Comparison of ENCODE assay signal across 28 cellular contexts in genomic region chr10:73306171-73306708, GRCh38. TPM values are rescaled to one million over a fixed set of nuclear protein-coding genes. Genes with fewer than 3 reads are reported as not detected.
"Had no signal": no experiment of that assay in that cellular context is flagged by ENCODE, and none has a peak within 500 bp of the region (broad histone marks: within the 10 kb centered on the region; RNA-seq: fewer than 3 reads in every experiment).

No MANE protein-coding gene starts in this region.

- H3K9me3 ChIP-seq: colonic mucosa had no signal

- H3K4me1 ChIP-seq: ascending aorta, breast epithelium, colonic mucosa, esophagus squamous epithelium, gastroesophageal sphincter, heart right ventricle had no signal

- ATAC-seq: activated CD4-positive, CD25-positive, alpha-beta regulatory T cell treated with anti-CD3 and anti-CD28 coated beads, Interleukin-2, amount 50 U/mL, for 24 hours; activated CD8-positive, alpha-beta T cell treated with anti-CD3 and anti-CD28 coated beads for 36 hours; activated naive CD8-positive, alpha-beta T cell treated with anti-CD3 and anti-CD28 coated beads, Interleukin-2, amount 50 U/mL, for 24 hours; gastroesophageal sphincter; heart right ventricle; T-helper 17 cell had no signal

- DNase-seq: activated B cell treated with CpG ODN at 0.5 μM for 24 hours; activated CD4-positive, alpha-beta T cell treated with anti-CD3 and anti-CD28 coated beads for 48 hours; activated CD4-positive, alpha-beta T cell treated with anti-CD3 and anti-CD28 coated beads, Interleukin-2, amount 50 U/mL, for 1 hour; activated CD4-positive, alpha-beta T cell treated with anti-CD3 and anti-CD28 coated beads, Interleukin-2, amount 50 U/mL, for 48 hours; activated CD8-positive, alpha-beta memory T cell treated with anti-CD3 and anti-CD28 coated beads for 24 hours; activated CD8-positive, alpha-beta T cell treated with anti-CD3 and anti-CD28 coated beads for 36 hours; activated effector memory CD4-positive, alpha-beta T cell treated with anti-CD3 and anti-CD28 coated beads, Interleukin-2, amount 50 U/mL, for 16 hours; activated naive CD4-positive, alpha-beta T cell treated with anti-CD3 and anti-CD28 coated beads for 36 hours; activated naive CD8-positive, alpha-beta T cell treated with anti-CD3 and anti-CD28 coated beads for 36 hours; activated naive CD8-positive, alpha-beta T cell treated with anti-CD3 and anti-CD28 coated beads, Interleukin-2, amount 50 U/mL, for 24 hours; activated T-cell treated with anti-CD3 and anti-CD28 coated beads, Interleukin-2, amount 50 U/mL, for 1 hour; activated T-cell treated with anti-CD3 and anti-CD28 coated beads, Interleukin-2, amount 50 U/mL, for 48 hours; central memory CD4-positive, alpha-beta T cell; cerebellar nuclear complex; colonic mucosa; effector CD8-positive, alpha-beta T cell; esophagus squamous epithelium; foreskin melanocyte; heart right ventricle; T-helper 17 cell; T1000; WERI-Rb-1 had no signal

- H3K27me3 ChIP-seq: ascending aorta, breast epithelium, cardiac muscle cell, colonic mucosa, esophagus squamous epithelium, gastroesophageal sphincter, heart right ventricle had no signal

- H3K27ac ChIP-seq: ascending aorta, breast epithelium, cardiac muscle cell, colonic mucosa, epithelial cell of prostate, esophagus squamous epithelium, gastroesophageal sphincter, heart right ventricle, WERI-Rb-1 had no signal

- H3K4me3 ChIP-seq: ascending aorta, breast epithelium, cardiac muscle cell, colonic mucosa, esophagus squamous epithelium, gastroesophageal sphincter, heart right ventricle had no signal

- H3K36me3 ChIP-seq: ascending aorta, breast epithelium, cardiac muscle cell, colonic mucosa, esophagus squamous epithelium, gastroesophageal sphincter, WERI-Rb-1 had no signal

RNA-seq across cellular contexts. Expression of gene CFAP70, which starts 52.4 kb away (rescaled TPM):
- total RNA-seq: ascending aorta had no signal
